In the genomic region with DNA sequence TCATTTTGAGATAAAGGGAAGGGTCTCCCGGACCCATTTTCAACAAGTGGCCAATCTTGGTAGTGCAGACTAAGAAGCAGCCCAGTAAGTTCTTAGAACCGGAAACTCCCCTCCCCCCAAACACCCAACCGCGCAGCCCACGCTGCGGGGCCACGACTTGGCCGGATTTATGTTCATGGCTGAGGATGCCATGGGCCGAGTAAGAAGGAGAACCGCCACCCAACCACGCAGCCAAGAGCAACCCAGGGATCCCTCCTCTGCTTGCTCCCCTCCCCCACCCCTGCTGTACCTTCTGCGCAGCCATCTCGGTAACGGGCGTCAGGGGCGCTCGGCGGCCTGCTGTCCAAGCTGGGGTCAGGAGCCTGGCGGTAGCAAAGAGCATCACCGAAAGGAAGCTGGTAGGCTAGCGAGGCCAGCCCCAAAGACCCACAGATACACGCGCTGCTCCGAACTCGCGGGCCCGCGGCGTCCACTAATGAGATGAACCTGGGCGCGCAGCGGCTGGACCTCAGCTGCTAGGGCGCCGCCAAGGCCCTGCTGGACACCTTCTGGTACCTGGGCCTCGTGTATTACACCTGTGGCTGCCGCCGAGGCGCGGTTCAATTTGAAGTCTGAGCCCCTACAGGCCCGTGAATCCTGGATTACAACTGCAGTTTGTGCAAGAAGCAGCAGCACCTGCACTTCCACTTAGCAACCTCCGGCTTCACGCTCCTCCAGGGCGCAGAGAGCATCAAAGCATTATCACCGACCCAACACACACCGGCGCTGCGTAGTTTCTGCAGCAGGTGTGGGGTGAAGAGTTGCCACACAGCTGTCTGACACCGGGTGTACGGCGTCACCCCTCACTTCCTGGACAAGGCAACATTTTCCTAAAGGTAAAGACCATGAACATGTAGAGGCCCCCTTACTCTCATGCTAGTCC, we compare ENCODE assay signal across 8 cellular contexts.
A peak's percentile ranks its signal among the peaks of the same experiment; 100 is the strongest.
DNase-seq lines count a peak whose midpoint lies in the region; ATAC-seq and TF ChIP-seq lines count a peak whose summit lies in the region.

No MANE protein-coding gene starts in this region.

- intact Hi-C loops in activated naive CD4-positive, alpha-beta T cell treated with anti-CD3 and anti-CD28 coated beads for 36 hours (cut with micrococcal nuclease): loop anchor here (2.0 kb wide), 1 partner anchor 59 kb away; no protein-coding TSS in a partner anchor

- peak overlapping the region; percentile 16 to 27 for H3K27ac ChIP-seq in right atrium auricular region

- H3K36me3 Mint-ChIP-seq in activated naive CD4-positive, alpha-beta T cell treated with anti-CD3 and anti-CD28 coated beads for 36 hours (ENCODE audit: low read depth): peaks cover 3% of the 10 kb centered on the region

- H3K4me1 ChIP-seq in right atrium auricular region: no peaks in the 10 kb centered on the region

- H3K27me3 ChIP-seq in right atrium auricular region: no peaks in the 10 kb centered on the region

- peaks cover 49% of the 10 kb centered on the region for H3K4me1 Mint-ChIP-seq in activated naive CD4-positive, alpha-beta T cell treated with anti-CD3 and anti-CD28 coated beads for 36 hours (ENCODE audit: low read depth)

- peak overlapping the region; percentile 86 for H3K4me3 Mint-ChIP-seq in activated naive CD4-positive, alpha-beta T cell treated with anti-CD3 and anti-CD28 coated beads for 36 hours

- DNase-seq in CD1c-positive myeloid dendritic cell (ENCODE audit: extremely low spot score) (peak; percentile 2), NCI-H524 (lab: John Stamatoyannopoulos, UW) (peak; percentile 40 to 64), right atrium auricular region (ENCODE audit: low spot score) (no peak), NCI-H69 (lab: John Stamatoyannopoulos, UW) (no peak), cortex of kidney (lab: John Stamatoyannopoulos, UW) (no peak)
- DNase-seq in activated naive CD4-positive, alpha-beta T cell treated with anti-CD3 and anti-CD28 coated beads for 36 hours: peak; percentile 67
- peak; percentile 30 to 39 (median 35) for DNase-seq in stimulated activated CD4-positive, alpha-beta T cell treated with anti-CD3 and anti-CD28 coated beads, Interleukin-12 subunit alpha, Interleukin-12 subunit beta, amount 100 ng/mL, for 48 hours (ENCODE audit: low read depth in 2 of 3, low spot score in 1 of 3)

- peak overlapping the region; percentile 40 to 52 for H3K4me3 ChIP-seq in right atrium auricular region

- H3K9me3 ChIP-seq in right atrium auricular region: no peaks in the 10 kb centered on the region

- no peaks in the 10 kb centered on the region for H3K27me3 Mint-ChIP-seq in activated naive CD4-positive, alpha-beta T cell treated with anti-CD3 and anti-CD28 coated beads for 36 hours (ENCODE audit: low read depth)

- TF ChIP-seq CTCF in right atrium auricular region (IDR thresholded peaks at IDR 0.05): peak in 1 of 2 donors; percentile 55

- CTCF ChIA-PET in activated naive CD4-positive, alpha-beta T cell treated with anti-CD3 and anti-CD28 coated beads for 36 hours (lab: Charles Lee): interaction anchor here (1.1 kb wide), 1 partner anchor 64 kb away, joined by 5 read pairs; no protein-coding TSS in a partner anchor

- peak overlapping the region; percentile 86 for H3K27ac Mint-ChIP-seq in activated naive CD4-positive, alpha-beta T cell treated with anti-CD3 and anti-CD28 coated beads for 36 hours

- no peaks in the 10 kb centered on the region for H3K9me3 Mint-ChIP-seq in activated naive CD4-positive, alpha-beta T cell treated with anti-CD3 and anti-CD28 coated beads for 36 hours

- no peaks in the 10 kb centered on the region for H3K36me3 ChIP-seq in right atrium auricular region

- ATAC-seq in HG03135 (IDR thresholded peaks at IDR 0.05; ENCODE audit: unreplicated experiment): no peak

Comparison
In these comparisons a context has a peak if more than half of its experiments do, and no peak if none do; other contexts are left out.
1. DNase-seq: peak in CD1c-positive myeloid dendritic cell (single experiment), NCI-H524 (2 of 2), activated naive CD4-positive, alpha-beta T cell treated with anti-CD3 and anti-CD28 coated beads for 36 hours (single experiment) and stimulated activated CD4-positive, alpha-beta T cell treated with anti-CD3 and anti-CD28 coated beads, Interleukin-12 subunit alpha, Interleukin-12 subunit beta, amount 100 ng/mL, for 48 hours (3 of 3); none in right atrium auricular region (single experiment), NCI-H69 (single experiment) and cortex of kidney (single experiment).